24 cellular contexts compared by ENCODE assay signal in the genomic region with DNA sequence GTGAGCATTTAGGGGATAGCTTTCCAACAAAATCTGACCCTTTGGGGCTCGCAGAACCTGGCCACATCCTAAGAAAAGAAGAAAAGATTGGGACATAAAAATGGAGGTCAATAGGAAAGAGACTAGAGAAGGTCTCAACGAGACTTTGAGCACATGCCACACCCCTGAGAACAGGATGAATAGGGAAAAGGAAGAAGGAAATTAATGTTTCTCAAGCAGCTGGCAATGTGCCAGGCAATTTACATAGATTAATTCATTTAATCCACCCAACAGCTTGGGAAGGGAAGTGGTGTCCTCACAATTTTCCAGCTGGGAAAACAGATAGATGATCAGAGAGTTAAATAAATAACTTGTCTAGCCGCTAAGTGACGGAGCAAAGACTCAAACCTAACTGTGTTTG. TPM values are rescaled to one million over a fixed set of nuclear protein-coding genes. Genes with fewer than 3 reads are reported as not detected.
"Had no signal": no experiment of that assay in that cellular context is flagged by ENCODE, and none has a peak within 500 bp of the region (broad histone marks: within the 10 kb centered on the region; RNA-seq: fewer than 3 reads in every experiment).

No MANE protein-coding gene starts in this region.

- H3K4me1 ChIP-seq: esophagus squamous epithelium, left lung had no signal

- FAIRE-seq: colon, endometrium had no signal

- ATAC-seq: activated CD4-positive, alpha-beta T cell treated with anti-CD3 and anti-CD28 coated beads for 36 hours; heart right ventricle; left lung; natural killer cell treated with Interleukin-12 subunit alpha and Interleukin-12 subunit beta and Interleukin-15 and Interleukin-18, amount 100 ng/mL, for 72 hours had no signal

- H3K36me3 ChIP-seq: esophagus squamous epithelium, left lung, tibial nerve had no signal

- H3K9me3 ChIP-seq: esophagus squamous epithelium, heart right ventricle, left lung, tibial nerve had no signal

- H3K4me3 ChIP-seq: esophagus squamous epithelium, heart right ventricle, left lung, lung, tibial nerve had no signal

- DNase-seq: activated CD4-positive, alpha-beta T cell treated with anti-CD3 and anti-CD28 coated beads for 36 hours; activated CD4-positive, alpha-beta T cell treated with anti-CD3 and anti-CD28 coated beads, Interleukin-2, amount 50 U/mL, for 4 hours; activated CD4-positive, CD25-positive, alpha-beta regulatory T cell; activated effector memory CD4-positive, alpha-beta T cell treated with Interleukin-2 at 50 U/mL for 16 hours; activated naive CD4-positive, alpha-beta T cell treated with Interleukin-2 at 50 U/mL for 16 hours; anterior cingulate cortex; effector CD8-positive, alpha-beta T cell; esophagus squamous epithelium; foreskin melanocyte; heart right ventricle; left lung; mesendoderm; right cardiac atrium; stimulated activated CD4-positive, alpha-beta T cell treated with anti-CD3 and anti-CD28 coated beads, Interleukin-2, amount 100 ng/mL, for 48 hours; stimulated activated naive CD4-positive, alpha-beta T cell treated with Interleukin-2 at 50 U/mL for 16 hours had no signal

RNA-seq across cellular contexts. Expression of gene PAMR1, which starts 50.7 kb away (rescaled TPM):
- total RNA-seq: activated CD4-positive, alpha-beta T cell treated with anti-CD3 and anti-CD28 coated beads for 36 hours; natural killer cell treated with Interleukin-12 subunit alpha and Interleukin-12 subunit beta and Interleukin-15 and Interleukin-18, amount 100 ng/mL, for 72 hours had no signal

RNA-seq across cellular contexts. Expression of gene SLC1A2, which starts 55.3 kb away (rescaled TPM):
- total RNA-seq: activated CD4-positive, alpha-beta T cell treated with anti-CD3 and anti-CD28 coated beads for 36 hours; dermis microvascular lymphatic vessel endothelial cell; glomerular endothelial cell; kidney epithelial cell; pulmonary artery endothelial cell had no signal
